19 cellular contexts compared by ENCODE assay signal in genomic region chr1:175267716-175268416, GRCh38.
A peak's percentile ranks its signal among the peaks of the same experiment; 100 is the strongest.
DNase-seq lines count a peak whose midpoint lies in the region; ATAC-seq, FAIRE-seq and TF ChIP-seq lines count a peak whose summit lies in the region.
"Had no signal": no experiment of that assay in that cellular context is flagged by ENCODE, and none has a peak within 500 bp of the region (broad histone marks: within the 10 kb centered on the region; RNA-seq: fewer than 3 reads in every experiment).

No MANE protein-coding gene starts in this region.

- no peak overlapping the region for H3K27ac Mint-ChIP-seq in stimulated activated naive B cell treated with anti-CD40 and anti-IgM and Interleukin-4, amounts not matched to agents 10 μg/mL and 1 μg/mL and 100 μg/mL, for 72 hours
- H3K27ac Mint-ChIP-seq: activated naive CD8-positive, alpha-beta T cell treated with anti-CD3 and anti-CD28 coated beads for 36 hours; T-cell had no signal

- H4K8ac ChIP-seq in H1 (ENCODE audit: extremely low read depth, insufficient read depth, low read length) (no peak overlapping the region), trophoblast cell (ENCODE audit: low read depth, low read length) (peak overlapping the region; percentile 54)

- dilution Hi-C loops in keratinocyte (cut with MboI; ENCODE audit: extremely low pct_ligation_motif_present, low sequenced_read_pairs), result no loop called here

- H3K18ac ChIP-seq in H1 (ENCODE audit: extremely low read depth, low read length) (no peak overlapping the region), trophoblast cell (ENCODE audit: low read length) (no peak overlapping the region)

- H3K9ac ChIP-seq in H1 (replicated peaks in 1 of 4; ENCODE audit: extremely low read depth in 1 of 4, low read depth in 3 of 4, low read length in 3 of 4) (no peak overlapping the region), keratinocyte (ENCODE audit: control insufficient read depth, extremely low read depth, insufficient read depth, low read length) (no peak overlapping the region), trophoblast cell (ENCODE audit: low read length) (no peak overlapping the region)

- H2BK12ac ChIP-seq in H1 (ENCODE audit: low read depth, low read length) (no peak overlapping the region), trophoblast cell (ENCODE audit: low read length) (peak overlapping the region; percentile 72)

- H3K23ac ChIP-seq in H1 (ENCODE audit: insufficient read length), result no peak overlapping the region
- no peak overlapping the region for H3K23ac ChIP-seq in trophoblast cell (ENCODE audit: low read length)

- H2AFZ ChIP-seq in H1 (ENCODE audit: low read length) (no peak overlapping the region), keratinocyte (ENCODE audit: control insufficient read depth, low read length) (peak overlapping the region; percentile 8), trophoblast cell (ENCODE audit: insufficient read depth, low read length, poor library complexity) (no peak overlapping the region)

- no peak overlapping the region for H4K5ac ChIP-seq in H1 (ENCODE audit: insufficient read length, low read depth, low read length)

- no peak for TF ChIP-seq POLR2A in H1 (IDR thresholded peaks at IDR 0.05; ENCODE audit: control extremely low read depth in 1 of 2, low read depth in 2 of 2, low read length in 2 of 2)

- POLR2A ChIA-PET in H1 (lab: Charles Lee; ENCODE audit: partially characterized antibody), result no interaction called here

- H3K4me1 Mint-ChIP-seq in stimulated activated naive B cell treated with anti-CD40 and anti-IgM and Interleukin-4, amounts not matched to agents 10 μg/mL and 1 μg/mL and 100 μg/mL, for 72 hours, result peaks cover 0 to 7% of the 10 kb centered on the region in 2 donors
- H3K4me1 Mint-ChIP-seq: stimulated activated naive CD8-positive, alpha-beta T cell treated with anti-CD3 and anti-CD28 coated beads, Interleukin-15, amount 100 ng/mL, for 72 hours; T-cell had no signal

- H4K91ac ChIP-seq in H1 (replicated peaks; ENCODE audit: insufficient read length, low read length) (no peak overlapping the region), trophoblast cell (ENCODE audit: low read depth, low read length) (peak overlapping the region; percentile 50)

- DNase-seq in AG08396 (ENCODE audit: low spot score) (peak; percentile 15), H1 (ENCODE audit: low read depth in 1 of 2, low spot score in 2 of 2) (no peak), keratinocyte (ENCODE audit: low read depth, low spot score) (no peak), trophoblast cell (peak; percentile 80 to 84), cerebellar nuclear complex (lab: John Stamatoyannopoulos, UW) (no peak), NCI-H2196 treated with DMSO at 0.1 percent for 48 hours (lab: John Stamatoyannopoulos, UW; ENCODE audit: unreplicated experiment) (no peak)
- DNase-seq in stimulated activated naive B cell treated with anti-CD40 and anti-IgM and Interleukin-4, amounts not matched to agents 10 μg/mL and 1 μg/mL and 100 μg/mL, for 72 hours, result no peak
- DNase-seq: activated CD4-positive, CD25-positive, alpha-beta regulatory T cell treated with anti-CD3 and anti-CD28 coated beads, Interleukin-2, amount 50 U/mL, for 72 hours; activated naive CD8-positive, alpha-beta T cell treated with anti-CD3 and anti-CD28 coated beads for 36 hours; activated T-cell treated with anti-CD3 and anti-CD28 coated beads for 4 hours; H7; KBM-7; NCI-H1417; NCI-H446 treated with DMSO at 0.1 percent for 48 hours; stimulated activated naive CD8-positive, alpha-beta T cell treated with anti-CD3 and anti-CD28 coated beads, Interleukin-15, amount 100 ng/mL, for 72 hours; T-cell had no signal

- H3K14ac ChIP-seq in H1 (ENCODE audit: insufficient read length) (no peak overlapping the region), trophoblast cell (ENCODE audit: low read length) (peak overlapping the region; percentile 31)

- H3K4me3 Mint-ChIP-seq in stimulated activated naive B cell treated with anti-CD40 and anti-IgM and Interleukin-4, amounts not matched to agents 10 μg/mL and 1 μg/mL and 100 μg/mL, for 72 hours, result no peak overlapping the region
- H3K4me3 Mint-ChIP-seq: activated naive CD8-positive, alpha-beta T cell treated with anti-CD3 and anti-CD28 coated beads for 36 hours; stimulated activated naive CD8-positive, alpha-beta T cell treated with anti-CD3 and anti-CD28 coated beads, Interleukin-15, amount 100 ng/mL, for 72 hours; T-cell had no signal

- no peak overlapping the region for H2AK5ac ChIP-seq in H1 (ENCODE audit: low read depth, low read length)
- H2AK5ac ChIP-seq in trophoblast cell (ENCODE audit: low read length), result no peak overlapping the region

- no peaks in the 10 kb centered on the region for H3K9me1 ChIP-seq in keratinocyte (ENCODE audit: control insufficient read depth, extremely low read depth, insufficient read depth, low read length)

- H2BK20ac ChIP-seq in H1 (ENCODE audit: low read length), result no peak overlapping the region

- H2BK120ac ChIP-seq in H1 (replicated peaks; ENCODE audit: low read depth, low read length) (no peak overlapping the region), trophoblast cell (ENCODE audit: insufficient read depth, low read length, poor library complexity) (peak overlapping the region; percentile 89)

- no peaks in the 10 kb centered on the region for H3K27me3 ChIP-seq in H1 (replicated peaks in 1 of 4; ENCODE audit: control insufficient read depth in 3 of 4, extremely low read depth in 1 of 4, insufficient read depth in 3 of 4, low read length in 3 of 4)
- H3K27me3 ChIP-seq in keratinocyte (ENCODE audit: control insufficient read depth, extremely low read depth, insufficient read depth, low read length), result no peaks in the 10 kb centered on the region
- H3K27me3 ChIP-seq in trophoblast cell (ENCODE audit: insufficient read depth, low read length), result no peaks in the 10 kb centered on the region

- CTCF ChIA-PET in H1 (lab: Charles Lee; ENCODE audit: partially characterized antibody), result interaction anchor here (1.0 to 3.4 kb wide), 6 partner anchors 11 to 116 kb away, joined by 3 to 22 read pairs (median 6); no protein-coding TSS in a partner anchor

- H2BK15ac ChIP-seq in H1 (ENCODE audit: low read length), result no peak overlapping the region

- H2BK5ac ChIP-seq in H1 (ENCODE audit: low read depth, low read length) (no peak overlapping the region), trophoblast cell (ENCODE audit: low read depth, low read length, poor library complexity) (peak overlapping the region; percentile 81)

- no peak overlapping the region for H3K56ac ChIP-seq in H1 (replicated peaks; ENCODE audit: insufficient read length, low read depth, low read length)

- 70% methylated on average over 1 of the region's 1 CpG; no CpG with 5 or more reads in 1 of the 2 experiments for WGBS in H1 (ENCODE audit: extremely low coverage in 1 of 2, insufficient coverage in 1 of 2, insufficient read length in 1 of 2, insufficient replicate concordance in 2 of 2, low coverage in 1 of 2, low lambda C conversion rate in 2 of 2, missing lambda C conversion rate in 1 of 2), 2 experiments
- WGBS in trophoblast cell (ENCODE audit: extremely low coverage, insufficient coverage, insufficient read length), result no CpG with 5 or more reads among the region's 1 CpG

- peaks cover 0 to 11% of the 10 kb centered on the region in 2 donors for H3K27me3 Mint-ChIP-seq in stimulated activated naive B cell treated with anti-CD40 and anti-IgM and Interleukin-4, amounts not matched to agents 10 μg/mL and 1 μg/mL and 100 μg/mL, for 72 hours
- H3K27me3 Mint-ChIP-seq: activated naive CD8-positive, alpha-beta T cell treated with anti-CD3 and anti-CD28 coated beads for 36 hours; stimulated activated naive CD8-positive, alpha-beta T cell treated with anti-CD3 and anti-CD28 coated beads, Interleukin-15, amount 100 ng/mL, for 72 hours had no signal

- no peak for TF ChIP-seq EP300 in H1 (IDR thresholded peaks at IDR 0.05; ENCODE audit: borderline replicate concordance in 1 of 2, low read depth in 2 of 2, low read length in 2 of 2)

- no peaks in the 10 kb centered on the region for H3K23me2 ChIP-seq in H1 (ENCODE audit: low read depth, low read length)

- H3K4me1 ChIP-seq in H1 (replicated peaks in 1 of 4; ENCODE audit: control insufficient read depth in 3 of 4, insufficient read depth in 4 of 4, low read length in 3 of 4), result peaks cover 0 to 3% (median 0%) of the 10 kb centered on the region in 4 experiments; a peak in 1 of 7 replicates
- peaks cover 30% of the 10 kb centered on the region for H3K4me1 ChIP-seq in keratinocyte (ENCODE audit: control insufficient read depth, extremely low read depth, insufficient read depth, low read length)
- H3K4me1 ChIP-seq in trophoblast cell (ENCODE audit: control insufficient read depth in 1 of 2, insufficient read depth in 2 of 2, low read length in 2 of 2), result peaks cover 10 to 19% of the 10 kb centered on the region in 2 experiments
- H3K4me1 ChIP-seq: A549 had no signal

- no peak for ATAC-seq in activated CD4-positive, CD25-positive, alpha-beta regulatory T cell treated with anti-CD3 and anti-CD28 coated beads, Interleukin-2, amount 50 U/mL, for 24 hours
- no peak for ATAC-seq in stimulated activated naive B cell treated with anti-CD40 and anti-IgM and Interleukin-4, amounts not matched to agents 10 μg/mL and 1 μg/mL and 100 μg/mL, for 72 hours (replicated peaks)
- ATAC-seq: A549; stimulated activated naive CD8-positive, alpha-beta T cell treated with anti-CD3 and anti-CD28 coated beads, Interleukin-15, amount 100 ng/mL, for 72 hours; T-cell had no signal

- peaks cover 0 to 6% of the 10 kb centered on the region in 2 donors for H3K36me3 Mint-ChIP-seq in stimulated activated naive B cell treated with anti-CD40 and anti-IgM and Interleukin-4, amounts not matched to agents 10 μg/mL and 1 μg/mL and 100 μg/mL, for 72 hours
- H3K36me3 Mint-ChIP-seq: activated naive CD8-positive, alpha-beta T cell treated with anti-CD3 and anti-CD28 coated beads for 36 hours; T-cell had no signal

- H3K79me2 ChIP-seq in H1 (ENCODE audit: control insufficient read depth in 1 of 2, insufficient read depth in 2 of 2, low read length in 2 of 2) (no peaks in the 10 kb centered on the region), keratinocyte (ENCODE audit: control insufficient read depth, insufficient read depth, low read length) (no peaks in the 10 kb centered on the region), trophoblast cell (ENCODE audit: control insufficient read depth, insufficient read depth, low read length, poor library complexity) (no peaks in the 10 kb centered on the region)

- TF ChIP-seq RAD21 in H1 (IDR thresholded peaks at IDR 0.05 in 1 of 2, conservative IDR thresholded peaks at IDR 0.05 in 1 of 2; ENCODE audit: low read depth in 2 of 2, low read length in 2 of 2), result no peak

- H3K36me3 ChIP-seq in H1 (ENCODE audit: control insufficient read depth in 2 of 4, insufficient read depth in 4 of 4, low read length in 3 of 4) (no peaks in the 10 kb centered on the region; a peak in 1 of 8 replicates), keratinocyte (ENCODE audit: control insufficient read depth in 2 of 2, extremely low read depth in 1 of 2, insufficient read depth in 2 of 2, low read length in 2 of 2) (no peaks in the 10 kb centered on the region), trophoblast cell (ENCODE audit: control insufficient read depth in 1 of 2, insufficient read depth in 2 of 2, low read length in 2 of 2) (no peaks in the 10 kb centered on the region)

- FAIRE-seq in H1 (lab: Jason Lieb, UNC), result no peak
- FAIRE-seq in keratinocyte (lab: Jason Lieb, UNC), result peak; percentile 71
- FAIRE-seq: A549, GM18507 had no signal

- no peak overlapping the region for H4K12ac ChIP-seq in trophoblast cell (ENCODE audit: low read depth, low read length)

- no peak for TF ChIP-seq CTCF in H1 (IDR thresholded peaks at IDR 0.05; ENCODE audit: control extremely low read depth in 1 of 3, insufficient read depth in 1 of 3, low read depth in 1 of 3, low read length in 3 of 3)
- no peak for TF ChIP-seq CTCF in keratinocyte (optimal IDR thresholded peaks at IDR 0.05 in 1 of 3, IDR thresholded peaks at IDR 0.05 in 1 of 3, conservative IDR thresholded peaks at IDR 0.05 in 1 of 3; ENCODE audit: extremely low read depth in 1 of 3, insufficient read depth in 2 of 3, low read length in 3 of 3)

- H3K9me3 ChIP-seq in H1 (ENCODE audit: insufficient read depth in 2 of 2, low read depth in 1 of 2, low read length in 1 of 2) (no peaks in the 10 kb centered on the region), keratinocyte (ENCODE audit: control insufficient read depth, low read depth, low read length) (no peaks in the 10 kb centered on the region), trophoblast cell (ENCODE audit: insufficient read depth, low read depth, low read length) (no peaks in the 10 kb centered on the region)
- H3K9me3 ChIP-seq: A549 had no signal

- H3K4ac ChIP-seq in H1 (replicated peaks; ENCODE audit: insufficient read length, low read depth, low read length) (no peak overlapping the region), trophoblast cell (ENCODE audit: low read depth, low read length) (no peak overlapping the region)

- peaks cover 10 to 17% of the 10 kb centered on the region in 2 donors for H3K9me3 Mint-ChIP-seq in stimulated activated naive B cell treated with anti-CD40 and anti-IgM and Interleukin-4, amounts not matched to agents 10 μg/mL and 1 μg/mL and 100 μg/mL, for 72 hours

- H3K4me2 ChIP-seq in H1 (ENCODE audit: insufficient read depth in 1 of 2, low read depth in 2 of 2, low read length in 2 of 2) (no peak overlapping the region), keratinocyte (ENCODE audit: control insufficient read depth, extremely low read depth, insufficient read depth, low read depth, low read length) (peak overlapping the region; percentile 87), trophoblast cell (ENCODE audit: low read length) (no peak overlapping the region)
- H3K4me2 ChIP-seq: A549 had no signal

- H4K20me1 ChIP-seq in H1 (replicated peaks in 1 of 2; ENCODE audit: control insufficient read depth in 1 of 2, insufficient read depth in 2 of 2, low read length in 2 of 2), result no peaks in the 10 kb centered on the region
- no peaks in the 10 kb centered on the region for H4K20me1 ChIP-seq in keratinocyte (ENCODE audit: control insufficient read depth, extremely low read depth, insufficient read depth, low read length)

- H3K79me1 ChIP-seq in H1 (ENCODE audit: low read depth, low read length) (no peaks in the 10 kb centered on the region), trophoblast cell (ENCODE audit: low read length) (peaks cover 33% of the 10 kb centered on the region)

- H3K27ac ChIP-seq in H1 (ENCODE audit: low read depth, low read length), result no peak overlapping the region
- peak overlapping the region; percentile 90 for H3K27ac ChIP-seq in keratinocyte (ENCODE audit: control insufficient read depth, insufficient read depth, low read length)
- peak overlapping the region; percentile 95 for H3K27ac ChIP-seq in trophoblast cell (ENCODE audit: low read depth, low read length)
- H3K27ac ChIP-seq: A549 had no signal

- H3K4me3 ChIP-seq in H1 (ENCODE audit: extremely low read depth in 1 of 4, insufficient read depth in 2 of 4, low read depth in 3 of 4, low read length in 4 of 4), result no peak overlapping the region
- peak overlapping the region in 1 of 3 experiments; percentile 30 for H3K4me3 ChIP-seq in keratinocyte (ENCODE audit: control insufficient read depth in 2 of 3, extremely low read depth in 1 of 3, insufficient read depth in 2 of 3, low read depth in 1 of 3, low read length in 3 of 3)
- no peak overlapping the region for H3K4me3 ChIP-seq in trophoblast cell (ENCODE audit: low read depth, low read length)
- H3K4me3 ChIP-seq: A549 had no signal

Comparison
In these comparisons a context has a peak if more than half of its experiments do, and no peak if none do; other contexts are left out.
1. DNase-seq: peak in AG08396 (single experiment) and trophoblast cell (2 of 2); none in H1 (0 of 2), keratinocyte (single experiment), cerebellar nuclear complex (0 of 2), NCI-H2196 treated with DMSO at 0.1 percent for 48 hours (single experiment) and stimulated activated naive B cell treated with anti-CD40 and anti-IgM and Interleukin-4, amounts not matched to agents 10 μg/mL and 1 μg/mL and 100 μg/mL, for 72 hours (single experiment).